Comparison of ENCODE assay signal across 1 cellular context in the genomic region with DNA sequence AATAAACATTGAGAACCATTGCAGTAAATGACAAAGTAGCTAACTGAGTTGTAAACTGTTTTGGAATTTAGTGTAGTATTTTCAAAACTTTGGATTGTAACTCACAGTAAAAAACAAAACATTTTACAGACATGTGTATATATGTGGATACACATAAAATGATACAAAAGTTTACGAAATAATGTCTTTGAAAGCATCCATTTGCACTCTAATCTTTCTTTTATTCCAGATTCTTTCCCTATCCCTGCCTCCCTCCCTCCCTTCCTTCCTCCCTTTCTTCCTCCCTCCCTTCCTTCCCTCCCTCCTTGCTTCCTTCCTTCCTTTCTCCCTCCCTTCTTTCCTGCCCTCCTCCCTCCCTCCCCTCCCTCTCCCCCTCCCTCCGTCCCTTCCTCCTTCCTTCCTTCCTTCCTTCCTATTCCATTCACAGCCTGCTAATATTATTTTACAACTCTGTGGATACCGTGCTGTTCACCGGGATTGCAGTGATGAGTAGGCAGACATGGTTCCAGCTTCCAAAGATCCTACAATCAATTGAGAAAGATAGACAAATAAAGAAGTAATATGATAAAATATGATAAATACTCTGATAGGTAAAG.
A peak's percentile ranks its signal among the peaks of the same experiment; 100 is the strongest.
TF ChIP-seq lines count a peak whose summit lies in the region.

No MANE protein-coding gene starts in this region.

TF ChIP-seq in K562, 482 proteins besides CTCF, POLR2A, EP300 and RAD21:
- TF ChIP-seq ZNF584 (CRISPR knock-in tag; IDR thresholded peaks at IDR 0.05; ENCODE audit: low read depth) (no peak), ZNF384 (IDR thresholded peaks at IDR 0.05; ENCODE audit: low read depth, low read length) (no peak), HNRNPK (IDR thresholded peaks at IDR 0.05; ENCODE audit: low read depth, low read length, poor library complexity, severe bottlenecking) (peak; percentile 80), POLR3A (IDR thresholded peaks at IDR 0.05; ENCODE audit: borderline replicate concordance, extremely low read depth, insufficient read depth, insufficient read length) (no peak), PCBP1 (IDR thresholded peaks at IDR 0.05; ENCODE audit: low read depth, low read length, poor library complexity, severe bottlenecking) (peak; percentile 86), FUS (optimal IDR thresholded peaks at IDR 0.05; ENCODE audit: low read depth, low read length) (no peak), ZNF277 (CRISPR knock-in tag; IDR thresholded peaks at IDR 0.05; ENCODE audit: borderline replicate concordance) (no peak), PRMT5 (CRISPR knock-in tag; IDR thresholded peaks at IDR 0.05) (no peak), VEZF1 (CRISPR knock-in tag; IDR thresholded peaks at IDR 0.05) (no peak), PCBP2 (IDR thresholded peaks at IDR 0.05; ENCODE audit: low read depth, low read length, poor library complexity, severe bottlenecking) (peak; percentile 95), HDAC1 (IDR thresholded peaks at IDR 0.05) (no peak), TCF3 (CRISPR knock-in tag; IDR thresholded peaks at IDR 0.05) (no peak), ZBTB12 (CRISPR knock-in tag; IDR thresholded peaks at IDR 0.05) (no peak)
